8 cellular contexts compared by ENCODE assay signal in the genomic region with DNA sequence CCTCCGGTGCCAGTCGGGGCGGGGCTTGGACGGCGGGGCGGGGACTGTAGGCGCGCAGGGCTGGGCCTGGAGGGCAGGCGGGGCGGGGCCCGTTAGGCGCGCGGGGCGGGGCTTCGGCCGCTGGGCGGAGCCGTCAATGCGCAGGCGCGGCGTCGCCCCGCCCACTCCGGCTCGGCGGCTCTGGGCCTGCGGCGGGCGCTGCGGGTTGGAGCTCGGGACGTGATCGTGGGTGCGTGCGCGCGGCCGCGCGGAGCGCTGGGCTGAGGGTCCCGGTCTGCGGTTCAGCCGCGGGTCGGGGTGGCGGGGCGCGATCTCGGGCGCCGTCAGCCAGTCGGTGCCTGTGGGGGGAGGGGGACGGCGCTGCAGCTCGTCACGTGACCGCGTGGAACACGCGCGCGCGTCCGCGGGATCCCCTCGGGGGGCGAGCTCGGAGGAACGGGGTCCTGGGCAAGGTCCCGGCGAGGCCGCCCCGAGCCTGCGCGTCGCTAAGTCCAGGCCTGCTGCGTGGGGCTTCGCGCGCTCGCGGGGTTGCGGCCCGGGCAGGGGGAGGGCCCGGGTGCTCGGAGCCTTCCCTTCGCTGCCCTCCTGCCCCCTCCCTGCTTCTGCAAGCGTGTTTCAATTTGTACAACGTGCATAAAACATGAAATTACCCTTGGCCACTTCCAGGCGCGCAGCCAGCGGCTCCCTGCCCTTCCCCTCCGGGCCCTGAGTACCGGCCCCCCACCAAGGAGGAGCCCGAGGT. TPM values are rescaled to one million over a fixed set of nuclear protein-coding genes. Genes with fewer than 3 reads are reported as not detected.
DNase-seq lines count a peak whose midpoint lies in the region; ATAC-seq, FAIRE-seq and TF ChIP-seq lines count a peak whose summit lies in the region.

D2HGDH (plus strand) TSS at position 164 of the 742 bp plus-strand sequence. CDS start 595 bp downstream, outside the sequence.

- peak within 1 kb of the TSS; percentile 93 to 95 for H3K27ac ChIP-seq in kidney (ENCODE audit: low read depth in 2 of 2, low read length in 2 of 2)

- H3K9ac ChIP-seq in kidney (ENCODE audit: low read length in 2 of 2), result peak within 1 kb of the TSS; percentile 32 to 67

- DNase-seq in AG09309 (ENCODE audit: low read depth) (no peak), NCI-H446 treated with DMSO at 0.1 percent for 48 hours (lab: John Stamatoyannopoulos, UW) (peak; percentile 27), cerebellar cortex (ENCODE audit: low spot score) (peak; percentile 83), kidney (peak; percentile 98)
- DNase-seq in activated CD4-positive, CD25-positive, alpha-beta regulatory T cell treated with anti-CD3 and anti-CD28 coated beads, Interleukin-2, amount 50 U/mL, for 72 hours, result peak; percentile 97
- DNase-seq in stimulated activated CD4-positive, alpha-beta T cell treated with anti-CD3 and anti-CD28 coated beads, Interleukin-15, amount 100 ng/mL, for 1 hour (ENCODE audit: low read depth in 1 of 2, low spot score in 1 of 2), result peak; percentile 89 to 93

- peaks cover 0 to 2% of the 10 kb centered on the region in 2 donors for H3K36me3 ChIP-seq in kidney (ENCODE audit: control insufficient read depth in 1 of 2, insufficient read depth in 2 of 2, low read length in 2 of 2)

- FAIRE-seq in kidney (lab: Jason Lieb, UNC), result no peak

- peak; percentile 76 for ATAC-seq in GM19025 (IDR thresholded peaks at IDR 0.05; ENCODE audit: low read depth, unreplicated experiment)
- peak; percentile 88 for ATAC-seq in HG03280 (IDR thresholded peaks at IDR 0.05; ENCODE audit: unreplicated experiment)

- H3K4me3 ChIP-seq in AG09309 (ENCODE audit: control insufficient read depth, low read depth, low read length) (peak within 1 kb of the TSS; percentile 73), kidney (ENCODE audit: low read length in 2 of 2) (peak within 1 kb of the TSS; percentile 68 to 75)

- no peak for TF ChIP-seq CTCF in AG09309 (IDR thresholded peaks at IDR 0.05; ENCODE audit: control insufficient read depth, insufficient read depth, low read depth, low read length, missing control alignments)
- no peak for TF ChIP-seq CTCF in kidney (IDR thresholded peaks at IDR 0.05; ENCODE audit: borderline replicate concordance, extremely low read depth, insufficient read depth)

- intact Hi-C loops in kidney (cut with DNase I), result loop anchor here (10.0 kb wide), 1 partner anchor 140 kb away; no protein-coding TSS in a partner anchor

- peaks cover 0 to 5% of the 10 kb centered on the region in 2 donors for H3K4me1 ChIP-seq in kidney (ENCODE audit: control insufficient read depth in 1 of 2, insufficient read depth in 1 of 2, low read depth in 1 of 2, low read length in 2 of 2)

- H3K9me3 ChIP-seq in kidney (ENCODE audit: control insufficient read depth in 1 of 2, low read length in 2 of 2), result no peaks in the 10 kb centered on the region

RNA-seq across cellular contexts. Expression of gene D2HGDH, which starts in this region (rescaled TPM):
- total RNA-seq in kidney, result 37.0 TPM
- polyA plus RNA-seq in kidney (ENCODE audit: insufficient read depth, low read depth, low replicate concordance), result 49.3 TPM
